ENCODE assay signal across 10 cellular contexts in genomic region chrX:39752820-39753219, GRCh38.
DNase-seq lines count a peak whose midpoint lies in the region; ATAC-seq, FAIRE-seq and TF ChIP-seq lines count a peak whose summit lies in the region.
"Had no signal": no experiment of that assay in that cellular context is flagged by ENCODE, and none has a peak within 500 bp of the region (broad histone marks: within the 10 kb centered on the region; RNA-seq: fewer than 3 reads in every experiment).

No MANE protein-coding gene starts in this region.

- no peak for FAIRE-seq in kidney (lab: Jason Lieb, UNC)
- FAIRE-seq: A204.1, endometrium had no signal

- peaks cover 6 to 15% of the 10 kb centered on the region in 2 donors for H3K4me1 ChIP-seq in kidney (ENCODE audit: control insufficient read depth in 1 of 2, insufficient read depth in 1 of 2, low read depth in 1 of 2, low read length in 2 of 2)

- no peak for TF ChIP-seq CTCF in kidney (IDR thresholded peaks at IDR 0.05; ENCODE audit: borderline replicate concordance, extremely low read depth, insufficient read depth)

- intact Hi-C loops in kidney (cut with DNase I), result no loop called here

- peak overlapping the region in 1 of 2 donors; percentile 17 for H3K27ac ChIP-seq in kidney (ENCODE audit: low read depth in 2 of 2, low read length in 2 of 2)

- peaks cover 28% of the 10 kb centered on the region for H3K4me1 Mint-ChIP-seq in stimulated activated effector memory CD8-positive, alpha-beta T cell treated with anti-CD3 and anti-CD28 coated beads, Interleukin-12 subunit alpha, Interleukin-12 subunit beta, amount 100 ng/mL, for 72 hours

- no peaks in the 10 kb centered on the region for H3K9me3 ChIP-seq in kidney (ENCODE audit: control insufficient read depth in 1 of 2, low read length in 2 of 2)

- no peaks in the 10 kb centered on the region for H3K36me3 Mint-ChIP-seq in stimulated activated effector memory CD8-positive, alpha-beta T cell treated with anti-CD3 and anti-CD28 coated beads, Interleukin-12 subunit alpha, Interleukin-12 subunit beta, amount 100 ng/mL, for 72 hours

- H3K9ac ChIP-seq in kidney (ENCODE audit: low read length in 2 of 2), result no peak overlapping the region

- DNase-seq in NCI-H146 (lab: John Stamatoyannopoulos, UW) (peak; percentile 27), NCI-H146 treated with DMSO at 0.1 percent for 48 hours (lab: John Stamatoyannopoulos, UW; ENCODE audit: unreplicated experiment) (no peak), NCI-H446 treated with DMSO at 0.1 percent for 48 hours (lab: John Stamatoyannopoulos, UW) (peak; percentile 85), fibroblast of gingiva (ENCODE audit: low read depth) (peak; percentile 3), NCI-H1436 (lab: John Stamatoyannopoulos, UW) (no peak), kidney (no peak)
- no peak for DNase-seq in stimulated activated effector memory CD8-positive, alpha-beta T cell treated with anti-CD3 and anti-CD28 coated beads, Interleukin-12 subunit alpha, Interleukin-12 subunit beta, amount 100 ng/mL, for 72 hours (ENCODE audit: low spot score in 2 of 2)

- no peaks in the 10 kb centered on the region for H3K36me3 ChIP-seq in kidney (ENCODE audit: control insufficient read depth in 1 of 2, insufficient read depth in 2 of 2, low read length in 2 of 2)

- peak overlapping the region; percentile 10 for H3K27ac Mint-ChIP-seq in stimulated activated effector memory CD8-positive, alpha-beta T cell treated with anti-CD3 and anti-CD28 coated beads, Interleukin-12 subunit alpha, Interleukin-12 subunit beta, amount 100 ng/mL, for 72 hours

- no peak overlapping the region for H3K4me3 Mint-ChIP-seq in stimulated activated effector memory CD8-positive, alpha-beta T cell treated with anti-CD3 and anti-CD28 coated beads, Interleukin-12 subunit alpha, Interleukin-12 subunit beta, amount 100 ng/mL, for 72 hours

- no peak for ATAC-seq in stimulated activated effector memory CD8-positive, alpha-beta T cell treated with anti-CD3 and anti-CD28 coated beads, Interleukin-12 subunit alpha, Interleukin-12 subunit beta, amount 100 ng/mL, for 72 hours
- ATAC-seq in HG02938 (IDR thresholded peaks at IDR 0.05; ENCODE audit: unreplicated experiment), result no peak

- no peak overlapping the region for H3K4me3 ChIP-seq in kidney (ENCODE audit: low read length in 2 of 2)

- H3K9me3 Mint-ChIP-seq in stimulated activated effector memory CD8-positive, alpha-beta T cell treated with anti-CD3 and anti-CD28 coated beads, Interleukin-12 subunit alpha, Interleukin-12 subunit beta, amount 100 ng/mL, for 72 hours, result no peaks in the 10 kb centered on the region

Comparison
In these comparisons a context has a peak if more than half of its experiments do, and no peak if none do; other contexts are left out.
1. DNase-seq: peak in NCI-H146 (single experiment), NCI-H446 treated with DMSO at 0.1 percent for 48 hours (single experiment) and fibroblast of gingiva (single experiment); none in NCI-H146 treated with DMSO at 0.1 percent for 48 hours (single experiment), stimulated activated effector memory CD8-positive, alpha-beta T cell treated with anti-CD3 and anti-CD28 coated beads, Interleukin-12 subunit alpha, Interleukin-12 subunit beta, amount 100 ng/mL, for 72 hours (0 of 2), NCI-H1436 (single experiment) and kidney (single experiment).